ENCODE assay signal across 8 cellular contexts in the genomic region with DNA sequence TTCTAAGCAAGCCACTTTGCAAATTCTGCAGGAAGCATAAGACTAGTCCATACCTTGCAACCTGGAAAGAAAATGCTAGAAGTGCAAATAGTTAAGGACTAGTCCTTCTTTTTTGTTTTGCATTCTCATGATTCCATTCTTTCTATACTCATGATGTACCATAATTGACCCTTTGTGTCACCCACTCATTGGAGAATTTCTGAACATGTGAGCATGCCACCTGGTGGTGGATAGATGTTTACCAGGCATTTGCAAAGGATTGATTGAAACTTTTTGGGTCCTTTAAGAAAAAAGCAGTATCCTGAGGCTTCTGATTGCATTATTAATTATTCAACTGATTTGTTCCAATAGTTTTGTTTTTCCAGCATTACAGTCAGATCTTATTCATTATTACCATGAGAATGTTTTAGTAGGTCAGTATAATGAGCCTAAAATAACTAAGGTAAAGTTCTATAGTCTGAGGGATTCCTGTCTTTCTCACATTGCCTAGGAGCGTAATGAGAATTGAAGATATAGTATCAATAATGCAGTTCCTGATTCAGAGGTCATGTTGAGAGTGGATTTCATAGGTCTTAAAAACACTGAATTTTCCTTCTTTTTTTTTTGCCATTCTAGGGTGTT. TPM values are rescaled to one million over a fixed set of nuclear protein-coding genes. Genes with fewer than 3 reads are reported as not detected.
DNase-seq lines count a peak whose midpoint lies in the region; ATAC-seq and TF ChIP-seq lines count a peak whose summit lies in the region.

No MANE protein-coding gene starts in this region.

- no peaks in the 10 kb centered on the region for H3K9me3 ChIP-seq in upper lobe of right lung

- POLR2A ChIA-PET in GM10248 (lab: Yijun Ruan, JAX), result no interaction called here

- H3K4me1 ChIP-seq in upper lobe of right lung, result no peaks in the 10 kb centered on the region

- DNase-seq in Ammon's horn (ENCODE audit: low spot score) (peak; percentile 47), GM10248 (ENCODE audit: extremely low spot score) (peak; percentile 15), NCI-H446 treated with DMSO at 0.1 percent for 48 hours (lab: John Stamatoyannopoulos, UW) (peak; percentile 32), astrocyte of the spinal cord (ENCODE audit: low read depth, low spot score) (peak; percentile 52), left kidney (ENCODE audit: low read depth, low spot score) (peak; percentile 44), upper lobe of right lung (no peak)
- DNase-seq in NK-92 treated with Interleukin-12 subunit alpha and Interleukin-12 subunit beta, amount 100 ng/mL, for 24 hours (lab: John Stamatoyannopoulos, UW), result no peak

- no peaks in the 10 kb centered on the region for H3K27me3 ChIP-seq in upper lobe of right lung

- intact Hi-C loops in upper lobe of right lung (cut with DNase I), result no loop called here

- in situ Hi-C loops in astrocyte of the spinal cord (cut with HindIII; ENCODE audit: low sequenced_read_pairs), result no loop called here

- TF ChIP-seq CTCF in GM10248 (IDR thresholded peaks at IDR 0.05; ENCODE audit: control extremely low read depth, extremely low read depth, low read depth, missing control alignments) (peak; percentile 64), astrocyte of the spinal cord (IDR thresholded peaks at IDR 0.05; ENCODE audit: low read depth, low read length) (peak; percentile 71), upper lobe of right lung (IDR thresholded peaks at IDR 0.05) (peak; percentile 81)

- CTCF ChIA-PET in GM10248 (lab: Yijun Ruan, JAX), result interaction anchor here (0.8 to 2.0 kb wide), 5 partner anchors 21 to 67 kb away, joined by 3 to 9 read pairs (median 3); a partner anchor contains a TSS

- H3K27ac ChIP-seq in upper lobe of right lung, result no peak overlapping the region

- no peaks in the 10 kb centered on the region for H3K36me3 ChIP-seq in upper lobe of right lung

- peak; percentile 51 for ATAC-seq in HG02588 (IDR thresholded peaks at IDR 0.05; ENCODE audit: unreplicated experiment)
- peak; percentile 54 for ATAC-seq in upper lobe of right lung

- no peak overlapping the region for H3K4me3 ChIP-seq in astrocyte of the spinal cord (ENCODE audit: low read depth, low read length)
- no peak overlapping the region for H3K4me3 ChIP-seq in upper lobe of right lung

RNA-seq across cellular contexts. Expression of a gene that starts 20.2 kb away (rescaled TPM):
- total RNA-seq in upper lobe of right lung, result 24.4 TPM

Comparison
In these comparisons a context has a peak if more than half of its experiments do, and no peak if none do; other contexts are left out.
1. DNase-seq: peak in Ammon's horn (single experiment), GM10248 (single experiment), NCI-H446 treated with DMSO at 0.1 percent for 48 hours (single experiment), astrocyte of the spinal cord (single experiment) and left kidney (single experiment); none in upper lobe of right lung (single experiment) and NK-92 treated with Interleukin-12 subunit alpha and Interleukin-12 subunit beta, amount 100 ng/mL, for 24 hours (single experiment).
2. Peak in every context shown above with its lines, with median percentiles within 50 percentile points of each other: CTCF ChIP-seq.